Comparison of ENCODE assay signal across 1 cellular context in the genomic region with DNA sequence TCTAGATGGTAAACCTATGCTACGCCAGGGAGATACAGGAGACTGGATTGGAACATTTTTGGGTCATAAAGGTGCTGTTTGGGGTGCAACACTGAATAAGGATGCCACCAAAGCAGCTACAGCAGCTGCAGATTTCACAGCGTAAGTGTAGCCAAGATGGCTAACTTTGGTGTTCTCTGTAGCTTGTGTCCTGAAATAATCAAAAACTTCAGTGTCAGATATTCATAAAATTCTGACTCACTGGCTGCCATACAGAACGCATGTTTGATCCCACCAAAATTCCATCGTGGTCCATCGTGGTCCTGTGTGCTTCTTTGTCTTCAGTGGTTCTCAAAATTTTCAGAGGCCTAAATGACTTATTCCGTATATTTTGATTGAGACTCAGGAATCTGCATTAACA.
TF ChIP-seq lines count a peak whose summit lies in the region.

No MANE protein-coding gene starts in this region.

TF ChIP-seq in GM23338, 12 proteins besides CTCF, POLR2A, EP300 and RAD21 (continued from another document):
- TF ChIP-seq, protein P1, sequence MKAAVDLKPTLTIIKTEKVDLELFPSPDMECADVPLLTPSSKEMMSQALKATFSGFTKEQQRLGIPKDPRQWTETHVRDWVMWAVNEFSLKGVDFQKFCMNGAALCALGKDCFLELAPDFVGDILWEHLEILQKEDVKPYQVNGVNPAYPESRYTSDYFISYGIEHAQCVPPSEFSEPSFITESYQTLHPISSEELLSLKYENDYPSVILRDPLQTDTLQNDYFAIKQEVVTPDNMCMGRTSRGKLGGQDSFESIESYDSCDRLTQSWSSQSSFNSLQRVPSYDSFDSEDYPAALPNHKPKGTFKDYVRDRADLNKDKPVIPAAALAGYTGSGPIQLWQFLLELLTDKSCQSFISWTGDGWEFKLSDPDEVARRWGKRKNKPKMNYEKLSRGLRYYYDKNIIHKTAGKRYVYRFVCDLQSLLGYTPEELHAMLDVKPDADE (IDR thresholded peaks at IDR 0.05) = no peak
- no peak for TF ChIP-seq NANOG (IDR thresholded peaks at IDR 0.05; ENCODE audit: borderline replicate concordance)
- no peak for TF ChIP-seq ZNF114 (CRISPR knock-in tag; IDR thresholded peaks at IDR 0.05)
- no peak for TF ChIP-seq CREB1 (CRISPR knock-in tag; IDR thresholded peaks at IDR 0.05; ENCODE audit: low read depth)
- TF ChIP-seq, protein P2, sequence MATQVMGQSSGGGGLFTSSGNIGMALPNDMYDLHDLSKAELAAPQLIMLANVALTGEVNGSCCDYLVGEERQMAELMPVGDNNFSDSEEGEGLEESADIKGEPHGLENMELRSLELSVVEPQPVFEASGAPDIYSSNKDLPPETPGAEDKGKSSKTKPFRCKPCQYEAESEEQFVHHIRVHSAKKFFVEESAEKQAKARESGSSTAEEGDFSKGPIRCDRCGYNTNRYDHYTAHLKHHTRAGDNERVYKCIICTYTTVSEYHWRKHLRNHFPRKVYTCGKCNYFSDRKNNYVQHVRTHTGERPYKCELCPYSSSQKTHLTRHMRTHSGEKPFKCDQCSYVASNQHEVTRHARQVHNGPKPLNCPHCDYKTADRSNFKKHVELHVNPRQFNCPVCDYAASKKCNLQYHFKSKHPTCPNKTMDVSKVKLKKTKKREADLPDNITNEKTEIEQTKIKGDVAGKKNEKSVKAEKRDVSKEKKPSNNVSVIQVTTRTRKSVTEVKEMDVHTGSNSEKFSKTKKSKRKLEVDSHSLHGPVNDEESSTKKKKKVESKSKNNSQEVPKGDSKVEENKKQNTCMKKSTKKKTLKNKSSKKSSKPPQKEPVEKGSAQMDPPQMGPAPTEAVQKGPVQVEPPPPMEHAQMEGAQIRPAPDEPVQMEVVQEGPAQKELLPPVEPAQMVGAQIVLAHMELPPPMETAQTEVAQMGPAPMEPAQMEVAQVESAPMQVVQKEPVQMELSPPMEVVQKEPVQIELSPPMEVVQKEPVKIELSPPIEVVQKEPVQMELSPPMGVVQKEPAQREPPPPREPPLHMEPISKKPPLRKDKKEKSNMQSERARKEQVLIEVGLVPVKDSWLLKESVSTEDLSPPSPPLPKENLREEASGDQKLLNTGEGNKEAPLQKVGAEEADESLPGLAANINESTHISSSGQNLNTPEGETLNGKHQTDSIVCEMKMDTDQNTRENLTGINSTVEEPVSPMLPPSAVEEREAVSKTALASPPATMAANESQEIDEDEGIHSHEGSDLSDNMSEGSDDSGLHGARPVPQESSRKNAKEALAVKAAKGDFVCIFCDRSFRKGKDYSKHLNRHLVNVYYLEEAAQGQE (IDR thresholded peaks at IDR 0.05; ENCODE audit: unreplicated experiment) = no peak
- no peak for TF ChIP-seq EZH2phosphoT487 (IDR thresholded peaks at IDR 0.05; ENCODE audit: unreplicated experiment)
- TF ChIP-seq STAT1 (IDR thresholded peaks at IDR 0.05; ENCODE audit: unreplicated experiment) = no peak
